In the genomic region with DNA sequence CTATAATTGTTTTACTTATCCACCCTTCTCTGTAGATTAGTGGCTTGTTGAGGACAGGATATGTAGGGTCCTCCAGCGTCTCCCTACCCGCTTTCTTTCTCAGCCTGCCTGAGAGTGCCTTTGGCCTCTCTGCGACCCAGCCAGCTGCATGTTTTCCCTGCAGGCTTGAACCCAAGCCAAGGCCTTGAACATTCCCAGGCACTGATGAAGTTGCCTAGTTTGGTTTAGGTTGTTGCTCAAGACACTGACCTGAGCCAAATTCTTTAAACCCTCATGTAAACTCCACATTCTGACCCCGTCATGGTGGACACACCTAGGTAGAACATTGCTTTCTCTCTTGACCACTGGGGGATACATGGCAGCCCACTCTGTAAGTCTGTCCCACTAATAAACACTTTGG, we compare ENCODE assay signal across 11 cellular contexts. TPM values are rescaled to one million over a fixed set of nuclear protein-coding genes. Genes with fewer than 3 reads are reported as not detected.
DNase-seq lines count a peak whose midpoint lies in the region; ATAC-seq, FAIRE-seq and TF ChIP-seq lines count a peak whose summit lies in the region.
"Had no signal": no experiment of that assay in that cellular context is flagged by ENCODE, and none has a peak within 500 bp of the region (broad histone marks: within the 10 kb centered on the region; RNA-seq: fewer than 3 reads in every experiment).

No MANE protein-coding gene starts in this region.

- H3K9me3 ChIP-seq in mucosa of descending colon (peaks cover 3% of the 10 kb centered on the region), transverse colon (no peaks in the 10 kb centered on the region)
- no peaks in the 10 kb centered on the region for H3K9me3 ChIP-seq in effector memory CD4-positive, alpha-beta T cell (ENCODE audit: control insufficient read depth, low read length)

- WGBS in transverse colon (ENCODE audit: low coverage in 1 of 2), 2 donors = 62% methylated on average over 4 of the region's 4 CpGs; no CpG with 5 or more reads in 1 of the 2 donors

- DNase-seq in HT1080 (ENCODE audit: low read depth) (peak; percentile 15), epithelial cell of esophagus (ENCODE audit: low read depth) (peak; percentile 10), mucosa of descending colon (peak in 2 of 3 donors; percentile 35 to 47), transverse colon (peak; percentile 70), H54 (ENCODE audit: insufficient read length, low spot score) (no peak)
- no peak for DNase-seq in effector memory CD4-positive, alpha-beta T cell
- DNase-seq: activated CD4-positive, alpha-beta T cell treated with anti-CD3 and anti-CD28 coated beads for 36 hours; NCI-H2029 treated with DMSO at 0.1 percent for 48 hours; SHP77; stimulated activated CD4-positive, alpha-beta T cell treated with anti-CD3 and anti-CD28 coated beads, Interleukin-4, amount 100 ng/mL, for 4 hours had no signal

- H3K27ac ChIP-seq in transverse colon = peak overlapping the region; percentile 71 to 88 (median 78)
- H3K27ac ChIP-seq in effector memory CD4-positive, alpha-beta T cell (ENCODE audit: insufficient read depth, low read length, poor library complexity, severe bottlenecking) = no peak overlapping the region

- no peaks in the 10 kb centered on the region for H3K36me3 ChIP-seq in mucosa of descending colon (ENCODE audit: low read depth)
- H3K36me3 ChIP-seq in transverse colon = no peaks in the 10 kb centered on the region
- H3K36me3 ChIP-seq in effector memory CD4-positive, alpha-beta T cell (ENCODE audit: control insufficient read depth, insufficient read depth, low read length) = no peaks in the 10 kb centered on the region

- no peak for TF ChIP-seq CTCF in epithelial cell of esophagus (IDR thresholded peaks at IDR 0.05; ENCODE audit: insufficient read depth, low read depth, low read length, missing control alignments)
- TF ChIP-seq CTCF in mucosa of descending colon (IDR thresholded peaks at IDR 0.05) = no peak
- TF ChIP-seq CTCF in transverse colon (IDR thresholded peaks at IDR 0.05) = no peak

- H3K4me1 ChIP-seq in mucosa of descending colon (ENCODE audit: low read depth) (no peaks in the 10 kb centered on the region), transverse colon (peaks cover 8 to 24% (median 11%) of the 10 kb centered on the region in 4 donors)
- H3K4me1 ChIP-seq in effector memory CD4-positive, alpha-beta T cell (ENCODE audit: control insufficient read depth, insufficient read depth, low read length, poor library complexity, severe bottlenecking) = no peaks in the 10 kb centered on the region

- TF ChIP-seq POLR2A in transverse colon (IDR thresholded peaks at IDR 0.05) (no peak), H54 (IDR thresholded peaks at IDR 0.05; ENCODE audit: low read depth, low read length) (no peak)

- no peak for FAIRE-seq in H54 (lab: Jason Lieb, UNC)

- H3K4me3 ChIP-seq in epithelial cell of esophagus (ENCODE audit: low read length) (no peak overlapping the region), mucosa of descending colon (no peak overlapping the region), transverse colon (no peak overlapping the region)
- H3K4me3 ChIP-seq in effector memory CD4-positive, alpha-beta T cell (ENCODE audit: insufficient read depth, low read depth, low read length, poor library complexity, severe bottlenecking) = no peak overlapping the region

- intact Hi-C loops in mucosa of descending colon (cut with DNase I, micrococcal nuclease) (no loop called here), transverse colon (cut with DNase I; ENCODE audit: low total_unique reads) (no loop called here)

- ATAC-seq in mucosa of descending colon = peak; percentile 49
- ATAC-seq in activated CD4-positive, CD25-positive, alpha-beta regulatory T cell treated with anti-CD3 and anti-CD28 coated beads, Interleukin-2, amount 50 U/mL, for 24 hours = no peak
- ATAC-seq: activated CD4-positive, alpha-beta T cell treated with anti-CD3 and anti-CD28 coated beads for 36 hours had no signal

- H3K27me3 ChIP-seq in transverse colon = no peaks in the 10 kb centered on the region
- no peaks in the 10 kb centered on the region for H3K27me3 ChIP-seq in effector memory CD4-positive, alpha-beta T cell (replicated peaks; ENCODE audit: control insufficient read depth, insufficient read depth, low read length, poor library complexity, severe bottlenecking)

- in situ Hi-C loops in transverse colon (cut with MboI; ENCODE audit: low pct_ligation_motif_present in 1 of 4, low pct_unique_long_range_greater_than_20kb in 1 of 4, low sequenced_read_pairs in 3 of 4) = no loop called here

- TF ChIP-seq EP300 in transverse colon (IDR thresholded peaks at IDR 0.05; ENCODE audit: low read depth) = peak; percentile 72

RNA-seq across cellular contexts. Expression of gene TXNRD1, which starts 33.4 kb away (rescaled TPM):
- 340 and 396 TPM in 2 replicates for total RNA-seq in HT1080 (2014; rRNA removed; shearing (Covaris generic))
- 322 and 364 TPM in 2 replicates for polyA plus RNA-seq in HT1080 (2015; cell fraction: cytosol; rRNA removed)
- polyA plus RNA-seq in HT1080 (2015; cell fraction: nucleus; rRNA removed) = 328 and 396 TPM in 2 replicates
- total RNA-seq in mucosa of descending colon (100 to 1,000 TPM in 1 of 3 donors, 10 to 100 TPM in 2; 76.0 to 117 (median 77.5) TPM), transverse colon (100 to 1,000 TPM in 3 of 4 donors, 10 to 100 TPM in 1; 72.9 to 127 (median 122) TPM)

RNA-seq across cellular contexts. Expression of gene NFYB, which starts 44.1 kb away (rescaled TPM):
- 12.2 and 17.2 TPM in 2 replicates for total RNA-seq in HT1080 (2014; rRNA removed; shearing (Covaris generic))
- 14.1 and 17.2 TPM in 2 replicates for polyA plus RNA-seq in HT1080 (2015; cell fraction: cytosol; rRNA removed)
- polyA plus RNA-seq in HT1080 (2015; cell fraction: nucleus; rRNA removed) = 22.4 and 23.5 TPM in 2 replicates
- total RNA-seq in mucosa of descending colon (10 to 100 TPM; 16.2 to 73.9 (median 18.9) TPM), transverse colon (10 to 100 TPM in 3 of 4 donors, 1 to 10 TPM in 1; 9.4 to 26.0 (median 18.8) TPM)

Comparison
In these comparisons a context has a peak if more than half of its experiments do, and no peak if none do; other contexts are left out.
1. DNase-seq: peak in HT1080 (single experiment), epithelial cell of esophagus (single experiment), mucosa of descending colon (2 of 3) and transverse colon (single experiment); none in H54 (single experiment) and effector memory CD4-positive, alpha-beta T cell (0 of 3).